Comparison of ENCODE assay signal across 9 cellular contexts in the genomic region with DNA sequence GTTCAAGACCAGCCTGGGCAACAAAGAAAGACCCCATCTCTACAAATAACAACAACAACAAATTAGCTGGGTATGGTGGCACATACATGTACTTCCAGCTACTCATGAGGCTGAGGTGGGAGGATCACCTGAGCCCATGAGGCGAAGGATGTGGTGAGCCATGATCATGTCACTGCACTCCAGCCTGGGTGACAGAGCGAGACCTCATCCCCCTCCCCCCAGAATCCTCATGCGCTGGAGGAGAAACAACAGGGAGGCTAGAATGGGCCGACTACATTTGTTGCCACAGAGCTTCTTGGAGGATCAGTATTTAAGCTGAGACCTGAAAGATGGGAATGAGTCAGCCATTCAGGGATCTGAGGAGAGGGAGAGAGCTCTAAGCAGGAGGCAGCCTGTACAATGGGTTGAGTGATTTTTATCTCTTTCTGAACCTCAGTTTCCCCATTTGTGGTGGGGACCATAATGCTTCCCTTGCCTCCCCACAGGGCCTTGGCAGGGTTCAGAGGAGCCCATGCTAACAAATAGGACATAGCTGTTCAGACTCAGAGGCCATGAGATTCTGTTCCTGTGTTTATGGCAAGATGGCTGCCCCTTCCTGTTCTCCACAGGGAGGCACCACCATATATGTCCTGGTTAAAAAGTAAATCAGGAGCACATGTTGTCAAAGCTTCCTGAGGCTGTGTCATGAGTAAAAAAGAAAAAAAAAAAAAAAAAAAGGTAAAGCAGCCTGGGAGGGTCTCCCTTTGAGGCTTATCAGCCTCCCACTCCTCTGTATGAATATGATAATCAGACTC.
DNase-seq lines count a peak whose midpoint lies in the region; ATAC-seq, FAIRE-seq and TF ChIP-seq lines count a peak whose summit lies in the region.
"Had no signal": no experiment of that assay in that cellular context is flagged by ENCODE, and none has a peak within 500 bp of the region (broad histone marks: within the 10 kb centered on the region; RNA-seq: fewer than 3 reads in every experiment).

No MANE protein-coding gene starts in this region.

- H3K27ac ChIP-seq in RWPE1, result peak overlapping the region; percentile 85
- H3K27ac ChIP-seq in H1 (ENCODE audit: low read depth, low read length), result peak overlapping the region; percentile 62; the same call in 1 of the 2 replicates
- H3K27ac ChIP-seq in mesodermal cell (ENCODE audit: low read depth, low read length, severe bottlenecking), result peak overlapping the region; percentile 98
- peak overlapping the region; percentile 79 to 93 (median 83) for H3K27ac ChIP-seq in thyroid gland
- H3K27ac ChIP-seq: HL-60 had no signal

- no peak overlapping the region for H3K14ac ChIP-seq in H1 (ENCODE audit: insufficient read length)

- no peak for TF ChIP-seq CTCF in RWPE1 (conservative IDR thresholded peaks at IDR 0.05; ENCODE audit: low read depth)
- no peak for TF ChIP-seq CTCF in H1 (IDR thresholded peaks at IDR 0.05; ENCODE audit: control extremely low read depth in 1 of 3, insufficient read depth in 1 of 3, low read depth in 1 of 3, low read length in 3 of 3)
- no peak for TF ChIP-seq CTCF in thyroid gland (IDR thresholded peaks at IDR 0.05)
- TF ChIP-seq CTCF in BE2C (IDR thresholded peaks at IDR 0.05; ENCODE audit: low read depth, low read length), result no peak

- no peaks in the 10 kb centered on the region for H3K23me2 ChIP-seq in H1 (ENCODE audit: low read depth, low read length)

- no peak for TF ChIP-seq RAD21 in H1 (IDR thresholded peaks at IDR 0.05 in 1 of 2, conservative IDR thresholded peaks at IDR 0.05 in 1 of 2; ENCODE audit: low read depth in 2 of 2, low read length in 2 of 2)

- H3K56ac ChIP-seq in H1 (replicated peaks; ENCODE audit: insufficient read length, low read depth, low read length), result no peak overlapping the region

- H3K23ac ChIP-seq in H1 (ENCODE audit: insufficient read length), result no peak overlapping the region

- no peaks in the 10 kb centered on the region for H3K27me3 ChIP-seq in H1 (replicated peaks in 1 of 4; ENCODE audit: control insufficient read depth in 3 of 4, extremely low read depth in 1 of 4, insufficient read depth in 3 of 4, low read length in 3 of 4)
- no peaks in the 10 kb centered on the region for H3K27me3 ChIP-seq in thyroid gland
- H3K27me3 ChIP-seq in BE2C, result no peaks in the 10 kb centered on the region

- peak overlapping the region; percentile 46 for H3K4ac ChIP-seq in H1 (replicated peaks; ENCODE audit: insufficient read length, low read depth, low read length)

- H3K9me3 ChIP-seq in H1 (ENCODE audit: insufficient read depth in 2 of 2, low read depth in 1 of 2, low read length in 1 of 2), result no peaks in the 10 kb centered on the region
- H3K9me3 ChIP-seq in mesodermal cell (ENCODE audit: control insufficient read depth, low read length), result no peaks in the 10 kb centered on the region
- no peaks in the 10 kb centered on the region for H3K9me3 ChIP-seq in thyroid gland
- H3K9me3 ChIP-seq in BE2C, result no peaks in the 10 kb centered on the region

- 0 out of 2 replicates have a peak overlapping the region, but pooled peaks have one; percentile 39 for H4K8ac ChIP-seq in H1 (ENCODE audit: extremely low read depth, insufficient read depth, low read length)

- FAIRE-seq in H1 (lab: Jason Lieb, UNC), result no peak

- no peaks in the 10 kb centered on the region for H3K79me2 ChIP-seq in H1 (ENCODE audit: control insufficient read depth in 1 of 2, insufficient read depth in 2 of 2, low read length in 2 of 2)

- H2BK12ac ChIP-seq in H1 (ENCODE audit: low read depth, low read length), result peak overlapping the region; percentile 78

- no peak overlapping the region for H2BK15ac ChIP-seq in H1 (ENCODE audit: low read length)

- H4K91ac ChIP-seq in H1 (replicated peaks; ENCODE audit: insufficient read length, low read length), result peak overlapping the region; percentile 26

- CTCF ChIA-PET in RWPE1 (lab: Yijun Ruan, JAX) (interaction anchor here (0.6 to 1.1 kb wide), 6 partner anchors 10 to 774 kb away, joined by 3 read pairs; no protein-coding TSS in a partner anchor), H1 (lab: Charles Lee; ENCODE audit: partially characterized antibody) (interaction anchor here (0.9 to 9.9 kb wide), 8 partner anchors 7 to 100 kb away, joined by 3 to 69 read pairs (median 4); no protein-coding TSS in a partner anchor)

- H3K36me3 ChIP-seq in H1 (ENCODE audit: control insufficient read depth in 2 of 4, insufficient read depth in 4 of 4, low read length in 3 of 4) (no peaks in the 10 kb centered on the region), mesodermal cell (ENCODE audit: control insufficient read depth, insufficient read depth, low read length) (no peaks in the 10 kb centered on the region), thyroid gland (no peaks in the 10 kb centered on the region), BE2C (no peaks in the 10 kb centered on the region)

- no peaks in the 10 kb centered on the region for H3K79me1 ChIP-seq in H1 (ENCODE audit: low read depth, low read length)

- no peak overlapping the region for H3K9ac ChIP-seq in H1 (replicated peaks in 1 of 4; ENCODE audit: extremely low read depth in 1 of 4, low read depth in 3 of 4, low read length in 3 of 4)

- ATAC-seq in GM21619 (IDR thresholded peaks at IDR 0.05; ENCODE audit: unreplicated experiment) (no peak), HG03025 (IDR thresholded peaks at IDR 0.05; ENCODE audit: low FRiP score, unreplicated experiment) (no peak)

- H2BK120ac ChIP-seq in H1 (replicated peaks; ENCODE audit: low read depth, low read length), result peak overlapping the region; percentile 81

- peak overlapping the region; percentile 95; the same call in 1 of the 2 replicates for H2BK5ac ChIP-seq in H1 (ENCODE audit: low read depth, low read length)

- peak overlapping the region in 1 of 2 experiments; percentile 20; a peak in 1 of 4 replicates for H3K4me2 ChIP-seq in H1 (ENCODE audit: insufficient read depth in 1 of 2, low read depth in 2 of 2, low read length in 2 of 2)

- peak overlapping the region; percentile 94; the same call in 1 of the 2 replicates for H2BK20ac ChIP-seq in H1 (ENCODE audit: low read length)

- intact Hi-C loops in thyroid gland (cut with DNase I), result no loop called here

- no peak for TF ChIP-seq EP300 in H1 (IDR thresholded peaks at IDR 0.05; ENCODE audit: borderline replicate concordance in 1 of 2, low read depth in 2 of 2, low read length in 2 of 2)

- WGBS in H1 (ENCODE audit: extremely low coverage in 1 of 2, insufficient coverage in 1 of 2, insufficient read length in 1 of 2, insufficient replicate concordance in 2 of 2, low coverage in 1 of 2, low lambda C conversion rate in 2 of 2, missing lambda C conversion rate in 1 of 2), 2 experiments, result 45% methylated on average over 4 of the region's 4 CpGs; no CpG with 5 or more reads in 1 of the 2 experiments
- WGBS in mesodermal cell (ENCODE audit: insufficient coverage in 2 of 2), 2 experiments, result 70% methylated on average over 2 of the region's 4 CpGs; no CpG with 5 or more reads in 1 of the 2 experiments
- WGBS in thyroid gland, 2 donors, result 70% methylated on average over 4 of the region's 4 CpGs

- peak overlapping the region; percentile 14; the same call in 1 of the 2 replicates for H3K18ac ChIP-seq in H1 (ENCODE audit: extremely low read depth, low read length)

- TF ChIP-seq POLR2A in H1 (IDR thresholded peaks at IDR 0.05; ENCODE audit: control extremely low read depth in 1 of 2, low read depth in 2 of 2, low read length in 2 of 2) (no peak), thyroid gland (IDR thresholded peaks at IDR 0.05) (no peak)

- no peak overlapping the region for H2AK5ac ChIP-seq in H1 (ENCODE audit: low read depth, low read length)

- H3K4me1 ChIP-seq in H1 (replicated peaks in 1 of 4; ENCODE audit: control insufficient read depth in 3 of 4, insufficient read depth in 4 of 4, low read length in 3 of 4) (peaks cover 20 to 30% (median 24%) of the 10 kb centered on the region in 4 experiments), mesodermal cell (ENCODE audit: control insufficient read depth, insufficient read depth, low read length, poor library complexity, severe bottlenecking) (peaks cover 69% of the 10 kb centered on the region), thyroid gland (peaks cover 43 to 75% of the 10 kb centered on the region in 2 donors), BE2C (peaks cover 7% of the 10 kb centered on the region)

- peak overlapping the region; percentile 66 for H4K5ac ChIP-seq in H1 (ENCODE audit: insufficient read length, low read depth, low read length)

- H4K20me1 ChIP-seq in H1 (replicated peaks in 1 of 2; ENCODE audit: control insufficient read depth in 1 of 2, insufficient read depth in 2 of 2, low read length in 2 of 2), result no peaks in the 10 kb centered on the region

- no peak for DNase-seq in RWPE1 (ENCODE audit: low spot score)
- DNase-seq in H1 (ENCODE audit: low read depth in 1 of 2, low spot score in 2 of 2), result no peak
- no peak for DNase-seq in thyroid gland
- DNase-seq in stimulated activated CD4-positive, alpha-beta T cell treated with anti-CD3 and anti-CD28 coated beads, Interleukin-4, amount 100 ng/mL, for 4 hours, result no peak
- DNase-seq in BE2C, result no peak

- POLR2A ChIA-PET in RWPE1 (lab: Yijun Ruan, JAX; ENCODE audit: low non-redundant PET) (no interaction called here), H1 (lab: Charles Lee; ENCODE audit: partially characterized antibody) (interaction anchor here (0.8 kb wide), 1 partner anchor 106 kb away, joined by 3 read pairs; no protein-coding TSS in a partner anchor)

- H2AFZ ChIP-seq in H1 (ENCODE audit: low read length), result peak overlapping the region; percentile 11; the same call in 1 of the 2 replicates

- H3K4me3 ChIP-seq in H1 (ENCODE audit: extremely low read depth in 1 of 4, insufficient read depth in 2 of 4, low read depth in 3 of 4, low read length in 4 of 4) (no peak overlapping the region; a peak in 1 of 8 replicates), mesodermal cell (ENCODE audit: extremely low read depth, insufficient read depth, low read length, poor library complexity, severe bottlenecking) (no peak overlapping the region), thyroid gland (replicated peaks in 1 of 3) (no peak overlapping the region), BE2C (ENCODE audit: low read depth, low read length) (no peak overlapping the region)

TF ChIP-seq in H1, 55 proteins besides CTCF, POLR2A, EP300 and RAD21:
- TF ChIP-seq KDM1A (IDR thresholded peaks at IDR 0.05; ENCODE audit: borderline replicate concordance, low read length), result peak; percentile 13; the same call in 1 of the 2 replicates
- TF ChIP-seq EZH2 (IDR thresholded peaks at IDR 0.05; ENCODE audit: low read depth, low read length, severe bottlenecking), result no peak
- no peak for TF ChIP-seq POLR2AphosphoS5 (IDR thresholded peaks at IDR 0.05; ENCODE audit: low read depth, low read length)
- peak; percentile 72; the same call in 1 of the 2 replicates for TF ChIP-seq YY1 (IDR thresholded peaks at IDR 0.05; ENCODE audit: low read depth, low read length)
